ENCODE assay signal across 9 cellular contexts in genomic region chr7:155590215-155591023, GRCh38. TPM values are rescaled to one million over a fixed set of nuclear protein-coding genes. Genes with fewer than 3 reads are reported as not detected.
DNase-seq lines count a peak whose midpoint lies in the region; ATAC-seq, FAIRE-seq and TF ChIP-seq lines count a peak whose summit lies in the region.
"Had no signal": no experiment of that assay in that cellular context is flagged by ENCODE, and none has a peak within 500 bp of the region (broad histone marks: within the 10 kb centered on the region; RNA-seq: fewer than 3 reads in every experiment).

No MANE protein-coding gene starts in this region.

- H3K27me3 Mint-ChIP-seq in astrocyte (ENCODE audit: low read depth, unreplicated experiment): peaks cover 28% of the 10 kb centered on the region

- H3K36me3 Mint-ChIP-seq in astrocyte (ENCODE audit: low read depth, unreplicated experiment): no peaks in the 10 kb centered on the region

- H3K27ac ChIP-seq in astrocyte (ENCODE audit: low read depth, low read length): no peak overlapping the region

- peak overlapping the region; percentile 56 for H3K27ac Mint-ChIP-seq in astrocyte (ENCODE audit: unreplicated experiment)

- no peaks in the 10 kb centered on the region for H4K20me1 ChIP-seq in astrocyte (ENCODE audit: insufficient read depth, low read length)

- no peak overlapping the region for H3K4me3 Mint-ChIP-seq in astrocyte (ENCODE audit: unreplicated experiment)

- FAIRE-seq in astrocyte (lab: Jason Lieb, UNC) (no peak), RCC 7860 (lab: Jason Lieb, UNC) (no peak)

- no peak overlapping the region for H3K9ac ChIP-seq in astrocyte (ENCODE audit: low read length)

- peak; percentile 70 for ATAC-seq in GM21786 (IDR thresholded peaks at IDR 0.05; ENCODE audit: unreplicated experiment)

- no peaks in the 10 kb centered on the region for H3K27me3 ChIP-seq in astrocyte (ENCODE audit: insufficient read depth, low read length)

- peak; percentile 45 for DNase-seq in NCI-H1436 treated with DMSO at 0.1 percent for 48 hours (lab: John Stamatoyannopoulos, UW)
- DNase-seq in astrocyte (ENCODE audit: low read depth): peak; percentile 40
- DNase-seq in mesenteric fat pad (ENCODE audit: low spot score): peak; percentile 87
- no peak for DNase-seq in NCI-H187 treated with DMSO at 0.1 percent for 48 hours (lab: John Stamatoyannopoulos, UW)
- DNase-seq in HuH-7.5 (ENCODE audit: low spot score): no peak
- no peak for DNase-seq in RCC 7860 (ENCODE audit: low spot score)
- DNase-seq in ureter (ENCODE audit: low spot score): no peak

- H3K4me2 ChIP-seq in astrocyte (ENCODE audit: low read length): no peak overlapping the region

- no peaks in the 10 kb centered on the region for H3K79me2 ChIP-seq in astrocyte (ENCODE audit: insufficient read depth, low read length)

- no peak overlapping the region for H3K4me3 ChIP-seq in astrocyte (ENCODE audit: insufficient read depth, low read depth, low read length)
- H3K4me3 ChIP-seq: skin epidermis had no signal

- no peaks in the 10 kb centered on the region for H3K4me1 ChIP-seq in astrocyte (ENCODE audit: insufficient read depth, low read length)

- no peak overlapping the region for H2AFZ ChIP-seq in astrocyte (ENCODE audit: low read depth, low read length)

- no peaks in the 10 kb centered on the region for H3K9me3 ChIP-seq in astrocyte (ENCODE audit: insufficient read depth, low read depth, low read length)

- peaks cover 2% of the 10 kb centered on the region for H3K9me3 Mint-ChIP-seq in astrocyte (ENCODE audit: unreplicated experiment)

- TF ChIP-seq CTCF in astrocyte (IDR thresholded peaks at IDR 0.05; ENCODE audit: insufficient read depth, low read depth, low read length): no peak

- H3K36me3 ChIP-seq in astrocyte (ENCODE audit: insufficient read depth, low read length): no peaks in the 10 kb centered on the region

- H3K4me1 Mint-ChIP-seq in astrocyte (ENCODE audit: low read depth, unreplicated experiment): peaks cover 3% of the 10 kb centered on the region

RNA-seq across cellular contexts. Expression of gene CNPY1, which starts 44.1 kb away (rescaled TPM):
- total RNA-seq in astrocyte (not detected in 2 replicates), mesenteric fat pad (not detected), ureter (not detected)

RNA-seq across cellular contexts. Expression of gene RBM33, which starts 54.0 kb away (rescaled TPM):
- total RNA-seq in astrocyte (50.5 and 53.3 TPM in 2 replicates), mesenteric fat pad (43.7 TPM), ureter (70.8 TPM)

Comparison
In these comparisons a context has a peak if more than half of its experiments do, and no peak if none do; other contexts are left out.
1. DNase-seq: peak in NCI-H1436 treated with DMSO at 0.1 percent for 48 hours (single experiment), astrocyte (single experiment) and mesenteric fat pad (single experiment); none in NCI-H187 treated with DMSO at 0.1 percent for 48 hours (single experiment), HuH-7.5 (single experiment), RCC 7860 (single experiment) and ureter (single experiment).